ENCODE assay signal across 23 cellular contexts in genomic region chr16:60485877-60486489, GRCh38.
"Had no signal": no experiment of that assay in that cellular context is flagged by ENCODE, and none has a peak within 500 bp of the region (broad histone marks: within the 10 kb centered on the region; RNA-seq: fewer than 3 reads in every experiment).

No MANE protein-coding gene starts in this region.

- ATAC-seq: activated CD4-positive, alpha-beta T cell treated with anti-CD3 and anti-CD28 coated beads for 36 hours; activated T-helper 17 cell treated with anti-CD3 and anti-CD28 coated beads, Interleukin-2, amount 50 U/mL, for 72 hours had no signal

- H3K4me3 ChIP-seq: MG63, Peyer's patch had no signal

- DNase-seq: activated CD4-positive, alpha-beta memory T cell treated with anti-CD3 and anti-CD28 coated beads, Interleukin-2, amount 10 ng/mL, durations not matched to agents 7 days and 5 days; activated CD4-positive, alpha-beta T cell treated with anti-CD3 and anti-CD28 coated beads for 36 hours; activated CD4-positive, alpha-beta T cell treated with anti-CD3 and anti-CD28 coated beads, Interleukin-2, amount 50 U/mL, for 1 hour; activated gamma-delta T cell; activated naive CD4-positive, alpha-beta T cell treated with anti-CD3 and anti-CD28 coated beads for 36 hours; activated T-cell treated with anti-CD3 and anti-CD28 coated beads for 4 hours; activated T-cell treated with anti-CD3 and anti-CD28 coated beads, Interleukin-2, amount 50 U/mL, for 48 hours; amygdala; MG63; NCI-H1092 treated with DMSO at 0.1 percent for 48 hours; NCI-H1417 treated with DMSO at 0.1 percent for 48 hours; NCI-H1694 treated with DMSO at 0.1 percent for 48 hours; NCI-H2029 treated with DMSO at 0.1 percent for 48 hours; NCI-H345; NCI-H510A; NCI-H526 treated with DMSO at 0.1 percent for 48 hours; NCI-H82; NK-92 treated with Interleukin-12 subunit alpha and Interleukin-12 subunit beta, amount 100 ng/mL, for 24 hours; Peyer's patch; SHP77; T-helper 1 cell; WERI-Rb-1 had no signal
